ENCODE assay signal across 24 cellular contexts in genomic region chr9:127509261-127509954, GRCh38. TPM values are rescaled to one million over a fixed set of nuclear protein-coding genes. Genes with fewer than 3 reads are reported as not detected.
DNase-seq lines count a peak whose midpoint lies in the region; ATAC-seq and TF ChIP-seq lines count a peak whose summit lies in the region.
"Had no signal": no experiment of that assay in that cellular context is flagged by ENCODE, and none has a peak within 500 bp of the region (broad histone marks: within the 10 kb centered on the region; RNA-seq: fewer than 3 reads in every experiment).

No MANE protein-coding gene starts in this region.

- H3K9me3 ChIP-seq in heart left ventricle (no peaks in the 10 kb centered on the region), ovary (no peaks in the 10 kb centered on the region), uterus (no peaks in the 10 kb centered on the region), psoas muscle (no peaks in the 10 kb centered on the region)
- H3K9me3 ChIP-seq: breast epithelium, tibial nerve had no signal

- peaks cover 0 to 16% (median 9%) of the 10 kb centered on the region in 12 donors for H3K4me1 ChIP-seq in heart left ventricle
- H3K4me1 ChIP-seq in ovary (ENCODE audit: insufficient read depth) = peaks cover 7% of the 10 kb centered on the region
- H3K4me1 ChIP-seq in uterus = no peaks in the 10 kb centered on the region
- no peaks in the 10 kb centered on the region for H3K4me1 ChIP-seq in psoas muscle
- H3K4me1 ChIP-seq: breast epithelium had no signal

- H3K4me3 ChIP-seq in heart left ventricle = no peak overlapping the region
- H3K4me3 ChIP-seq in ovary = no peak overlapping the region
- no peak overlapping the region for H3K4me3 ChIP-seq in uterus
- no peak overlapping the region for H3K4me3 ChIP-seq in psoas muscle
- H3K4me3 ChIP-seq: breast epithelium, tibial nerve had no signal

- DNase-seq in Right ventricle myocardium inferior (ENCODE audit: missing footprints) = peak; percentile 60
- no peak for DNase-seq in cardiac septum (ENCODE audit: low spot score)
- no peak for DNase-seq in heart left ventricle
- peak in 4 of 5 donors; percentile 63 to 84 (median 74) for DNase-seq in ovary
- no peak for DNase-seq in uterus
- no peak for DNase-seq in activated CD4-positive, alpha-beta T cell treated with anti-CD3 and anti-CD28 coated beads for 4 hours
- DNase-seq in psoas muscle = no peak
- DNase-seq in hippocampal formation (lab: John Stamatoyannopoulos, UW) = no peak
- DNase-seq: activated CD4-positive, alpha-beta memory T cell treated with anti-CD3 and anti-CD28 coated beads for 36 hours; activated T-cell treated with anti-CD3 and anti-CD28 coated beads, Interleukin-2, amount 50 U/mL, for 24 hours; CD4-positive, alpha-beta memory T cell; effector memory CD8-positive, alpha-beta T cell; KG1; mesendoderm; NCI-H1048; NCI-H2081; NCI-H748 treated with DMSO at 0.1 percent for 48 hours; stimulated activated CD4-positive, alpha-beta T cell treated with anti-CD3 and anti-CD28 coated beads, Interleukin-4, amount 100 ng/mL, for 1 hour had no signal

- TF ChIP-seq POLR2A in heart left ventricle (IDR thresholded peaks at IDR 0.05) (no peak), ovary (IDR thresholded peaks at IDR 0.05) (no peak), uterus (IDR thresholded peaks at IDR 0.05) (no peak)

- ATAC-seq in Right ventricle myocardium inferior (peak; percentile 38), heart left ventricle (peak in 2 of 4 donors; percentile 13 to 21), psoas muscle (no peak)
- ATAC-seq: activated naive CD4-positive, alpha-beta T cell treated with anti-CD3 and anti-CD28 coated beads, Interleukin-2, amount 50 U/mL, for 72 hours; effector memory CD8-positive, alpha-beta T cell; Panc1; sciatic nerve had no signal

- H3K36me3 ChIP-seq in heart left ventricle (peaks cover 0 to 80% (median 58%) of the 10 kb centered on the region in 9 donors), ovary (no peaks in the 10 kb centered on the region), uterus (no peaks in the 10 kb centered on the region), psoas muscle (ENCODE audit: insufficient read depth in 1 of 2, low read depth in 1 of 2) (peaks cover 0 to 32% of the 10 kb centered on the region in 2 donors)

- intact Hi-C loops in Right ventricle myocardium inferior (cut with DNase I) = loop anchor here (5.0 kb wide), 1 partner anchor 413 kb away; no protein-coding TSS in a partner anchor
- intact Hi-C loops in cardiac septum (cut with DNase I) = no loop called here
- intact Hi-C loops in heart left ventricle (cut with DNase I) = loop anchor here in 4 of 10 donors (5.0 to 10.0 kb wide), 4 partner anchors 215 to 415 kb away; partner anchors contain the start of gene TOR2A (in 1 of the 4)
- intact Hi-C loops in ovary (cut with DNase I) = loop anchor here (5.0 to 10.0 kb wide), 5 partner anchors 215 to 415 kb away; no protein-coding TSS in a partner anchor
- intact Hi-C loops in uterus (cut with DNase I; ENCODE audit: low total_unique reads) = loop anchor here (2.0 to 10.0 kb wide), 2 partner anchors 77 to 415 kb away; no protein-coding TSS in a partner anchor
- intact Hi-C loops in psoas muscle (cut with DNase I) = loop anchor here in 1 of 2 donors (5.0 kb wide), 1 partner anchor 223 kb away; no protein-coding TSS in a partner anchor

- H3K27me3 ChIP-seq in heart left ventricle (no peaks in the 10 kb centered on the region), ovary (no peaks in the 10 kb centered on the region), uterus (no peaks in the 10 kb centered on the region), psoas muscle (ENCODE audit: insufficient read depth in 3 of 3, low read length in 2 of 3) (no peaks in the 10 kb centered on the region)
- H3K27me3 ChIP-seq: breast epithelium, tibial nerve had no signal

- TF ChIP-seq CTCF in heart left ventricle (IDR thresholded peaks at IDR 0.05) (no peak), ovary (IDR thresholded peaks at IDR 0.05) (no peak), uterus (IDR thresholded peaks at IDR 0.05) (no peak), psoas muscle (IDR thresholded peaks at IDR 0.05) (no peak)

- WGBS in heart left ventricle, 4 donors = 44 to 56% (median 47%) methylated on average over 13 of the region's 13 CpGs
- WGBS in ovary, 3 donors = 23 to 28% (median 24%) methylated on average over 13 of the region's 13 CpGs
- 47 to 67% (median 51%) methylated on average over 12 to 13 of the region's 13 CpGs for WGBS in psoas muscle, 3 donors

- no peak for TF ChIP-seq EP300 in ovary (IDR thresholded peaks at IDR 0.05)

- H3K27ac ChIP-seq in heart left ventricle (peak overlapping the region; percentile 1 to 65 (median 46)), ovary (peak overlapping the region; percentile 59 to 85), uterus (peak overlapping the region; percentile 66), psoas muscle (no peak overlapping the region)
- H3K27ac ChIP-seq: HL-60 had no signal

RNA-seq across cellular contexts. Expression of gene LRSAM1, which starts 58.1 kb away (rescaled TPM):
- total RNA-seq in Right ventricle myocardium inferior (52.0 TPM), cardiac septum (24.4 TPM), heart left ventricle (10 to 100 TPM; 21.9 to 42.2 (median 31.6) TPM), ovary (10 to 100 TPM; 14.2 to 28.5 (median 20.9) TPM), uterus (10 to 100 TPM in 2 of 4 donors, 1 to 10 TPM in 2; 6.5 to 25.9 (median 11.3) TPM), psoas muscle (10 to 100 TPM in 3 of 4 donors, 1 to 10 TPM in 1; 8.3 to 17.7 (median 13.8) TPM)
- polyA plus RNA-seq in heart left ventricle (10 to 100 TPM; 22.2 to 38.0 TPM), ovary (10 to 100 TPM in 1 of 2 donors, 1 to 10 TPM in 1; 9.0 to 11.9 TPM), psoas muscle (10 to 100 TPM; 11.1 to 17.1 (median 11.6) TPM)

RNA-seq across cellular contexts. Expression of gene RPL12, which starts 58.2 kb away (rescaled TPM):
- total RNA-seq in Right ventricle myocardium inferior (775 TPM), cardiac septum (407 TPM), heart left ventricle (100 to 1,000 TPM; 408 to 937 (median 547) TPM), ovary (1,000 to 10,000 TPM; 1,883 to 4,136 (median 2,145) TPM), uterus (1,000 to 10,000 TPM in 3 of 4 donors, 100 to 1,000 TPM in 1; 999 to 4,423 (median 2,373) TPM), psoas muscle (1,000 to 10,000 TPM in 1 of 4 donors, 100 to 1,000 TPM in 3; 748 to 1,111 (median 831) TPM)
- polyA plus RNA-seq in heart left ventricle (1,000 to 10,000 TPM; 1,225 to 1,523 TPM), ovary (1,000 to 10,000 TPM; 3,825 to 5,812 TPM), psoas muscle (1,000 to 10,000 TPM; 1,171 to 2,317 (median 1,895) TPM)

Comparison
In these comparisons a context has a peak if more than half of its experiments do, and no peak if none do; other contexts are left out.
1. DNase-seq: peak in Right ventricle myocardium inferior (single experiment) and ovary (4 of 5); none in cardiac septum (single experiment), heart left ventricle (0 of 5), uterus (0 of 2), activated CD4-positive, alpha-beta T cell treated with anti-CD3 and anti-CD28 coated beads for 4 hours (0 of 2), psoas muscle (0 of 2) and hippocampal formation (0 of 2).